1 cellular context compared by ENCODE assay signal in genomic region chr6:28269492-28269891, GRCh38.
TF ChIP-seq lines count a peak whose summit lies in the region.

No MANE protein-coding gene starts in this region.

TF ChIP-seq in K562, 482 proteins besides CTCF, POLR2A, EP300 and RAD21 (continued from another document and continues in another):
- 0 out of 2 replicates have a peak, but pooled peaks have one; percentile 22 for TF ChIP-seq SOX6 (IDR thresholded peaks at IDR 0.05)
- TF ChIP-seq CBX1 (IDR thresholded peaks at IDR 0.05; ENCODE audit: low read depth), result no peak
- no peak for TF ChIP-seq STAT5A (IDR thresholded peaks at IDR 0.05; ENCODE audit: borderline replicate concordance, low read length)
- no peak for TF ChIP-seq RUNX1 (IDR thresholded peaks at IDR 0.05; ENCODE audit: low read depth)
- TF ChIP-seq ZNF134 (CRISPR knock-in tag; conservative IDR thresholded peaks at IDR 0.05), result peak; percentile 98
- TF ChIP-seq HOXB6 (CRISPR knock-in tag; IDR thresholded peaks at IDR 0.05; ENCODE audit: borderline replicate concordance), result no peak
- no peak for TF ChIP-seq MAZ (CRISPR knock-in tag; conservative IDR thresholded peaks at IDR 0.05 in 1 of 2, IDR thresholded peaks at IDR 0.05 in 1 of 2)
- no peak for TF ChIP-seq CC2D1A (IDR thresholded peaks at IDR 0.05)
- TF ChIP-seq ZFP30 (CRISPR knock-in tag; IDR thresholded peaks at IDR 0.05; ENCODE audit: borderline replicate concordance), result no peak
- no peak for TF ChIP-seq MEF2A (IDR thresholded peaks at IDR 0.05; ENCODE audit: control insufficient read depth, low read depth, low read length)
- no peak for TF ChIP-seq NBN (IDR thresholded peaks at IDR 0.05; ENCODE audit: low read depth)
- TF ChIP-seq HNRNPLL (IDR thresholded peaks at IDR 0.05; ENCODE audit: low read depth, low read length, poor library complexity, severe bottlenecking), result no peak
- TF ChIP-seq NUFIP1 (IDR thresholded peaks at IDR 0.05; ENCODE audit: partially characterized antibody), result no peak
- no peak for TF ChIP-seq SNAPC5 (CRISPR knock-in tag; IDR thresholded peaks at IDR 0.05)
- TF ChIP-seq ZNF324 (CRISPR knock-in tag; IDR thresholded peaks at IDR 0.05), result no peak
- TF ChIP-seq SMARCE1 (IDR thresholded peaks at IDR 0.05), result peak; percentile 79
- no peak for TF ChIP-seq ZBTB49 (CRISPR knock-in tag; IDR thresholded peaks at IDR 0.05; ENCODE audit: borderline replicate concordance)
- TF ChIP-seq ZNF449 (CRISPR knock-in tag; IDR thresholded peaks at IDR 0.05), result no peak
- no peak for TF ChIP-seq SMARCA5 (IDR thresholded peaks at IDR 0.05)
- no peak for TF ChIP-seq NCOA1 (IDR thresholded peaks at IDR 0.05; ENCODE audit: low read depth)
- TF ChIP-seq TAF1 (IDR thresholded peaks at IDR 0.05; ENCODE audit: control insufficient read depth, extremely low read depth, insufficient read depth, low read length, severe bottlenecking), result no peak
- peak; percentile 83 for TF ChIP-seq NFE2L1 (tag; IDR thresholded peaks at IDR 0.05; ENCODE audit: borderline replicate concordance, low read depth)
- TF ChIP-seq CXXC5 (CRISPR knock-in tag; IDR thresholded peaks at IDR 0.05), result no peak
- peak; percentile 83 for TF ChIP-seq FOXM1 (IDR thresholded peaks at IDR 0.05; ENCODE audit: low read depth)
- no peak for TF ChIP-seq FOXM1 (CRISPR knock-in tag; IDR thresholded peaks at IDR 0.05; ENCODE audit: low read depth)
- TF ChIP-seq MITF (IDR thresholded peaks at IDR 0.05), result no peak
- TF ChIP-seq VEZF1 (CRISPR knock-in tag; IDR thresholded peaks at IDR 0.05), result no peak
- TF ChIP-seq RCOR1 (IDR thresholded peaks at IDR 0.05; ENCODE audit: borderline replicate concordance in 1 of 2, low read depth in 2 of 2, low read length in 2 of 2), result 0 out of 4 replicates have a peak, but pooled peaks of 1 of the 2 experiments have one; percentile 17
- TF ChIP-seq SAFB (IDR thresholded peaks at IDR 0.05; ENCODE audit: borderline replicate concordance, low read depth, low read length), result no peak
- peak; percentile 79 for TF ChIP-seq SMARCA4 (IDR thresholded peaks at IDR 0.05)
- TF ChIP-seq ATF1 (CRISPR knock-in tag; IDR thresholded peaks at IDR 0.05), result no peak
- no peak for TF ChIP-seq ATF1 (tag; IDR thresholded peaks at IDR 0.05)
- TF ChIP-seq ELF4 (CRISPR knock-in tag; IDR thresholded peaks at IDR 0.05), result no peak
- TF ChIP-seq TRIM28 (IDR thresholded peaks at IDR 0.05), result peak; percentile 40; the same call in 1 of the 2 replicates
- TF ChIP-seq MYNN (IDR thresholded peaks at IDR 0.05), result 0 out of 2 replicates have a peak, but pooled peaks have one; percentile 68
- no peak for TF ChIP-seq MYNN (CRISPR knock-in tag; IDR thresholded peaks at IDR 0.05)
- no peak for TF ChIP-seq MCM3 (IDR thresholded peaks at IDR 0.05)
- 0 out of 2 replicates have a peak, but pooled peaks have one; percentile 18 for TF ChIP-seq POLR2H (tag; IDR thresholded peaks at IDR 0.05; ENCODE audit: low read depth)
- no peak for TF ChIP-seq PHTF2 (CRISPR knock-in tag; IDR thresholded peaks at IDR 0.05)
- no peak for TF ChIP-seq ZNF175 (CRISPR knock-in tag; IDR thresholded peaks at IDR 0.05; ENCODE audit: low read depth)
- TF ChIP-seq FOSL1 (tag; conservative IDR thresholded peaks at IDR 0.05), result peak; percentile 92
- TF ChIP-seq TSC22D4 (tag; IDR thresholded peaks at IDR 0.05), result no peak
- TF ChIP-seq E2F8 (IDR thresholded peaks at IDR 0.05; ENCODE audit: low read depth, partially characterized antibody), result no peak
- no peak for TF ChIP-seq COPS2 (conservative IDR thresholded peaks at IDR 0.05)
- peak in 1 of 2 experiments; percentile 88; a peak in 1 of 3 replicates for TF ChIP-seq CBX3 (IDR thresholded peaks at IDR 0.05; ENCODE audit: borderline replicate concordance in 1 of 2, low read length in 2 of 2)
- no peak for TF ChIP-seq UBTF (IDR thresholded peaks at IDR 0.05; ENCODE audit: borderline replicate concordance in 1 of 2, low read depth in 2 of 2, low read length in 2 of 2)
- peak; percentile 57 for TF ChIP-seq ARID1B (IDR thresholded peaks at IDR 0.05)
- TF ChIP-seq RBM25 (IDR thresholded peaks at IDR 0.05; ENCODE audit: low read depth, low read length, severe bottlenecking), result peak; percentile 74
- TF ChIP-seq E2F4 (CRISPR knock-in tag; IDR thresholded peaks at IDR 0.05; ENCODE audit: low read depth), result no peak
- no peak for TF ChIP-seq MIER1 (IDR thresholded peaks at IDR 0.05; ENCODE audit: low read depth)
- TF ChIP-seq AFF1 (IDR thresholded peaks at IDR 0.05; ENCODE audit: low read depth in 1 of 2, partially characterized antibody in 2 of 2), result no peak
- TF ChIP-seq ATF7 (IDR thresholded peaks at IDR 0.05), result no peak
- no peak for TF ChIP-seq DIDO1 (tag; IDR thresholded peaks at IDR 0.05; ENCODE audit: low read depth)
- peak; percentile 93 for TF ChIP-seq MAFF (IDR thresholded peaks at IDR 0.05; ENCODE audit: low read length)
- TF ChIP-seq HNRNPL (IDR thresholded peaks at IDR 0.05; ENCODE audit: low read depth, low read length), result no peak
- no peak for TF ChIP-seq CGGBP1 (CRISPR knock-in tag; IDR thresholded peaks at IDR 0.05)
